Comparison of ENCODE assay signal across 8 cellular contexts in genomic region chr11:6812391-6813005, GRCh38. TPM values are rescaled to one million over a fixed set of nuclear protein-coding genes. Genes with fewer than 3 reads are reported as not detected.
DNase-seq lines count a peak whose midpoint lies in the region; ATAC-seq lines count a peak whose summit lies in the region.

No MANE protein-coding gene starts in this region.

- no peak overlapping the region for H3K27ac ChIP-seq in right cardiac atrium (ENCODE audit: low read length)

- CTCF ChIA-PET in activated naive CD4-positive, alpha-beta T cell treated with anti-CD3 and anti-CD28 coated beads for 36 hours (lab: Charles Lee): interaction anchor here (0.6 to 1.8 kb wide), 42 partner anchors 9 to 648 kb away, joined by 3 to 12 read pairs (median 3); partner anchors contain the start of genes OR10A2 and OR6A2

- H3K27me3 ChIP-seq in right cardiac atrium (ENCODE audit: control insufficient read depth, insufficient read depth): no peaks in the 10 kb centered on the region

- H3K36me3 Mint-ChIP-seq in activated naive CD4-positive, alpha-beta T cell treated with anti-CD3 and anti-CD28 coated beads for 36 hours (ENCODE audit: low read depth): no peaks in the 10 kb centered on the region

- intact Hi-C loops in activated naive CD4-positive, alpha-beta T cell treated with anti-CD3 and anti-CD28 coated beads for 36 hours (cut with micrococcal nuclease): loop anchor here (1.0 to 10.0 kb wide), 5 partner anchors 112 to 882 kb away; partner anchors contain the start of genes OR2D3 and ZNF215
- intact Hi-C loops in right cardiac atrium (cut with DNase I): no loop called here

- no peak overlapping the region for H3K4me3 Mint-ChIP-seq in activated naive CD4-positive, alpha-beta T cell treated with anti-CD3 and anti-CD28 coated beads for 36 hours

- 15% methylated on average over 6 of the region's 6 CpGs for WGBS in right cardiac atrium

- ATAC-seq in GM19043 (IDR thresholded peaks at IDR 0.05; ENCODE audit: low read depth, unreplicated experiment) (peak; percentile 96), HG03378 (IDR thresholded peaks at IDR 0.05; ENCODE audit: unreplicated experiment) (peak; percentile 82), right cardiac atrium (peak; percentile 32 to 33), GM21737 (IDR thresholded peaks at IDR 0.05; ENCODE audit: unreplicated experiment) (no peak)

- no peaks in the 10 kb centered on the region for H3K9me3 Mint-ChIP-seq in activated naive CD4-positive, alpha-beta T cell treated with anti-CD3 and anti-CD28 coated beads for 36 hours

- H3K4me1 ChIP-seq in right cardiac atrium (ENCODE audit: control insufficient read depth, insufficient read depth, low read length): no peaks in the 10 kb centered on the region

- DNase-seq in D341Med (ENCODE audit: low spot score) (peak; percentile 40), NCI-H82 treated with DMSO at 0.1 percent for 48 hours (lab: John Stamatoyannopoulos, UW; ENCODE audit: unreplicated experiment) (peak; percentile 17), right cardiac atrium (no peak)
- DNase-seq in activated naive CD4-positive, alpha-beta T cell treated with anti-CD3 and anti-CD28 coated beads for 36 hours: peak; percentile 45
- peak; percentile 24 for DNase-seq in stimulated activated CD4-positive, alpha-beta T cell treated with anti-CD3 and anti-CD28 coated beads, Interleukin-15, amount 100 ng/mL, for 24 hours

- H3K27ac Mint-ChIP-seq in activated naive CD4-positive, alpha-beta T cell treated with anti-CD3 and anti-CD28 coated beads for 36 hours: no peak overlapping the region

- peaks cover 15% of the 10 kb centered on the region for H3K27me3 Mint-ChIP-seq in activated naive CD4-positive, alpha-beta T cell treated with anti-CD3 and anti-CD28 coated beads for 36 hours (ENCODE audit: low read depth)

- H3K9me3 ChIP-seq in right cardiac atrium (ENCODE audit: control insufficient read depth, low read length): no peaks in the 10 kb centered on the region

- no peak overlapping the region for H3K4me3 ChIP-seq in right cardiac atrium (ENCODE audit: low read length)

- no peaks in the 10 kb centered on the region for H3K4me1 Mint-ChIP-seq in activated naive CD4-positive, alpha-beta T cell treated with anti-CD3 and anti-CD28 coated beads for 36 hours (ENCODE audit: low read depth)

RNA-seq across cellular contexts. Expression of gene OR6A2, which starts 13.0 kb away (rescaled TPM):
- under 1 TPM in 1 of 2 experiments, not detected in 1; 0.05 TPM for total RNA-seq in activated naive CD4-positive, alpha-beta T cell treated with anti-CD3 and anti-CD28 coated beads for 36 hours
- under 1 TPM in 2 of 4 donors, not detected in 2; 0.06 to 0.08 TPM for total RNA-seq in right cardiac atrium
- not detected for polyA plus RNA-seq in right cardiac atrium

RNA-seq across cellular contexts. Expression of gene OR2AG1, which starts 29.7 kb away (rescaled TPM):
- not detected for total RNA-seq in activated naive CD4-positive, alpha-beta T cell treated with anti-CD3 and anti-CD28 coated beads for 36 hours
- total RNA-seq in right cardiac atrium: not detected
- polyA plus RNA-seq in right cardiac atrium: not detected

RNA-seq across cellular contexts. Expression of gene OR10A5, which starts 33.0 kb away (rescaled TPM):
- not detected for total RNA-seq in activated naive CD4-positive, alpha-beta T cell treated with anti-CD3 and anti-CD28 coated beads for 36 hours
- total RNA-seq in right cardiac atrium: not detected
- polyA plus RNA-seq in right cardiac atrium: not detected

RNA-seq across cellular contexts. Expression of gene OR2AG2, which starts 40.7 kb away (rescaled TPM):
- total RNA-seq in activated naive CD4-positive, alpha-beta T cell treated with anti-CD3 and anti-CD28 coated beads for 36 hours: under 1 TPM in 1 of 2 experiments, not detected in 1; 0.05 TPM
- not detected for total RNA-seq in right cardiac atrium
- not detected for polyA plus RNA-seq in right cardiac atrium

RNA-seq across cellular contexts. Expression of gene OR10A2, which starts 50.4 kb away (rescaled TPM):
- not detected for total RNA-seq in activated naive CD4-positive, alpha-beta T cell treated with anti-CD3 and anti-CD28 coated beads for 36 hours
- not detected for total RNA-seq in right cardiac atrium
- polyA plus RNA-seq in right cardiac atrium: not detected

Comparison
In these comparisons a context has a peak if more than half of its experiments do, and no peak if none do; other contexts are left out.
1. DNase-seq: peak in D341Med (single experiment), NCI-H82 treated with DMSO at 0.1 percent for 48 hours (single experiment), activated naive CD4-positive, alpha-beta T cell treated with anti-CD3 and anti-CD28 coated beads for 36 hours (single experiment) and stimulated activated CD4-positive, alpha-beta T cell treated with anti-CD3 and anti-CD28 coated beads, Interleukin-15, amount 100 ng/mL, for 24 hours (single experiment); none in right cardiac atrium (0 of 3).